Comparison of ENCODE assay signal across 24 cellular contexts in genomic region chr3:124632566-124633140, GRCh38.
"Had no signal": no experiment of that assay in that cellular context is flagged by ENCODE, and none has a peak within 500 bp of the region (broad histone marks: within the 10 kb centered on the region; RNA-seq: fewer than 3 reads in every experiment).

No MANE protein-coding gene starts in this region.

- H3K36me3 Mint-ChIP-seq: naive thymus-derived CD8-positive, alpha-beta T cell; stimulated activated effector memory CD8-positive, alpha-beta T cell treated with anti-CD3 and anti-CD28 coated beads, Interleukin-12 subunit alpha, Interleukin-12 subunit beta, amount 100 ng/mL, for 72 hours had no signal

- H3K4me1 Mint-ChIP-seq: stimulated activated effector memory CD8-positive, alpha-beta T cell treated with anti-CD3 and anti-CD28 coated beads, Interleukin-12 subunit alpha, Interleukin-12 subunit beta, amount 100 ng/mL, for 72 hours had no signal

- H3K9me3 ChIP-seq: gastrocnemius medialis, left lung, ovary, testis, tibial artery, upper lobe of right lung, uterus had no signal

- H3K27me3 ChIP-seq: dorsolateral prefrontal cortex, gastrocnemius medialis, left lung, ovary, testis, tibial artery, upper lobe of right lung, uterus had no signal

- H3K4me3 ChIP-seq: dorsolateral prefrontal cortex, gastrocnemius medialis, left lung, ovary, smooth muscle cell, testis, tibial artery, upper lobe of right lung, uterus had no signal

- H3K27ac ChIP-seq: dorsolateral prefrontal cortex, epithelial cell of prostate, gastrocnemius medialis, left lung, ovary, testis, tibial artery, upper lobe of right lung, uterus had no signal

- H3K9me3 Mint-ChIP-seq: naive thymus-derived CD8-positive, alpha-beta T cell; nephron progenitor cell; stimulated activated effector memory CD8-positive, alpha-beta T cell treated with anti-CD3 and anti-CD28 coated beads, Interleukin-12 subunit alpha, Interleukin-12 subunit beta, amount 100 ng/mL, for 72 hours had no signal

- H3K4me1 ChIP-seq: left lung, tibial artery, upper lobe of right lung, uterus had no signal

- H3K36me3 ChIP-seq: left lung, ovary, upper lobe of right lung, uterus had no signal

- DNase-seq: dorsolateral prefrontal cortex; effector CD4-positive, alpha-beta T cell; foreskin fibroblast; gastrocnemius medialis; head of caudate nucleus; left cardiac atrium; left lung; mesendoderm; naive thymus-derived CD8-positive, alpha-beta T cell; nephron progenitor cell; occipital lobe; ovary; stimulated activated CD4-positive, alpha-beta T cell treated with anti-CD3 and anti-CD28 coated beads, Interleukin-12 subunit alpha, Interleukin-12 subunit beta, amount 100 ng/mL, for 4 hours; stimulated activated CD4-positive, alpha-beta T cell treated with anti-CD3 and anti-CD28 coated beads, Interleukin-1b, Interleukin-23, amount 100 ng/mL, for 48 hours; stimulated activated CD4-positive, alpha-beta T cell treated with anti-CD3 and anti-CD28 coated beads, Interleukin-4, amount 100 ng/mL, for 1 hour; stimulated activated naive CD4-positive, alpha-beta T cell treated with Interleukin-2 at 50 U/mL for 16 hours; substantia nigra; testis; tibial artery; upper lobe of right lung; uterus had no signal

- H3K4me3 Mint-ChIP-seq: naive thymus-derived CD8-positive, alpha-beta T cell; nephron progenitor cell; stimulated activated effector memory CD8-positive, alpha-beta T cell treated with anti-CD3 and anti-CD28 coated beads, Interleukin-12 subunit alpha, Interleukin-12 subunit beta, amount 100 ng/mL, for 72 hours had no signal

- H3K4me2 ChIP-seq: smooth muscle cell had no signal

- H3K27ac Mint-ChIP-seq: nephron progenitor cell; stimulated activated effector memory CD8-positive, alpha-beta T cell treated with anti-CD3 and anti-CD28 coated beads, Interleukin-12 subunit alpha, Interleukin-12 subunit beta, amount 100 ng/mL, for 72 hours had no signal
